8 cellular contexts compared by ENCODE assay signal in genomic region chr15:21656114-21656746, GRCh38.
DNase-seq lines count a peak whose midpoint lies in the region; ATAC-seq and TF ChIP-seq lines count a peak whose summit lies in the region.
"Not testable (repeated sequence)": the region's sequence is repeated elsewhere in the genome, so short reads cannot be mapped to it uniquely, and the experiment has no call there.

No MANE protein-coding gene starts in this region.

- not testable (repeated sequence) for DNase-seq in CD8-positive, alpha-beta T cell; T-cell; naive thymus-derived CD4-positive, alpha-beta T cell

- not testable (repeated sequence) for H3K27ac Mint-ChIP-seq in CD8-positive, alpha-beta T cell; activated T-helper 17 cell treated with anti-CD3 and anti-CD28 coated beads, Interleukin-2, amount 50 U/mL, for 72 hours
- H3K27ac Mint-ChIP-seq in T-cell, result peak overlapping the region in 1 of 2 donors; percentile 64
- peak overlapping the region in 1 of 9 donors; percentile 39 for H3K27ac Mint-ChIP-seq in naive thymus-derived CD4-positive, alpha-beta T cell

- not testable (repeated sequence) for H3K27me3 Mint-ChIP-seq in CD8-positive, alpha-beta T cell (ENCODE audit: low read depth); T-cell; activated T-helper 17 cell treated with anti-CD3 and anti-CD28 coated beads, Interleukin-2, amount 50 U/mL, for 72 hours; naive thymus-derived CD4-positive, alpha-beta T cell

- not testable (repeated sequence) for H3K4me1 Mint-ChIP-seq in CD8-positive, alpha-beta T cell (ENCODE audit: low read depth); T-cell; activated T-helper 17 cell treated with anti-CD3 and anti-CD28 coated beads, Interleukin-2, amount 50 U/mL, for 72 hours; naive thymus-derived CD4-positive, alpha-beta T cell

- not testable (repeated sequence) for H3K36me3 Mint-ChIP-seq in CD8-positive, alpha-beta T cell; T-cell; activated T-helper 17 cell treated with anti-CD3 and anti-CD28 coated beads, Interleukin-2, amount 50 U/mL, for 72 hours (ENCODE audit: low read depth); naive thymus-derived CD4-positive, alpha-beta T cell

- not testable (repeated sequence) for TF ChIP-seq CTCF in CD8-positive, alpha-beta T cell (IDR thresholded peaks at IDR 0.05)

- H3K9me3 Mint-ChIP-seq in CD8-positive, alpha-beta T cell; T-cell; activated T-helper 17 cell treated with anti-CD3 and anti-CD28 coated beads, Interleukin-2, amount 50 U/mL, for 72 hours; naive thymus-derived CD4-positive, alpha-beta T cell: not testable (repeated sequence)

- CTCF ChIA-PET in CD8-positive, alpha-beta T cell (lab: Charles Lee); T-cell (lab: Charles Lee); naive thymus-derived CD4-positive, alpha-beta T cell (lab: Charles Lee): not testable (repeated sequence)

- H3K4me3 Mint-ChIP-seq in CD8-positive, alpha-beta T cell; activated T-helper 17 cell treated with anti-CD3 and anti-CD28 coated beads, Interleukin-2, amount 50 U/mL, for 72 hours: not testable (repeated sequence)
- peak overlapping the region; percentile 22 to 51 (median 36) for H3K4me3 Mint-ChIP-seq in T-cell
- H3K4me3 Mint-ChIP-seq in naive thymus-derived CD4-positive, alpha-beta T cell, result peak overlapping the region in 4 of 10 donors; percentile 13 to 63 (median 34)

- not testable (repeated sequence) for H3K9me3 ChIP-seq in CD8-positive, alpha-beta T cell (ENCODE audit: low read length); naive thymus-derived CD4-positive, alpha-beta T cell (ENCODE audit: control insufficient read depth in 2 of 3, low read length in 3 of 3)

- ATAC-seq in CD8-positive, alpha-beta T cell, result peak; percentile 40
- ATAC-seq in GM18909 (IDR thresholded peaks at IDR 0.05; ENCODE audit: poor library complexity, unreplicated experiment), result peak; percentile 54
- peak; percentile 25 for ATAC-seq in GM21360 (IDR thresholded peaks at IDR 0.05; ENCODE audit: unreplicated experiment)
- peak; percentile 33 for ATAC-seq in HG02678 (IDR thresholded peaks at IDR 0.05; ENCODE audit: unreplicated experiment)
- peak; percentile 43 for ATAC-seq in HG03159 (IDR thresholded peaks at IDR 0.05; ENCODE audit: unreplicated experiment)
- ATAC-seq in T-cell (replicated peaks in 1 of 4), result peak; percentile 76 to 83 (median 82)
- peak; percentile 52 for ATAC-seq in activated T-helper 17 cell treated with anti-CD3 and anti-CD28 coated beads, Interleukin-2, amount 50 U/mL, for 72 hours (replicated peaks)
- ATAC-seq in naive thymus-derived CD4-positive, alpha-beta T cell, result peak; percentile 74

- POLR2A ChIA-PET in CD8-positive, alpha-beta T cell (lab: Charles Lee); T-cell (lab: Charles Lee); naive thymus-derived CD4-positive, alpha-beta T cell (lab: Charles Lee): not testable (repeated sequence)

- not testable (repeated sequence) for H3K4me1 ChIP-seq in CD8-positive, alpha-beta T cell (ENCODE audit: insufficient read depth, low read length); naive thymus-derived CD4-positive, alpha-beta T cell (ENCODE audit: control insufficient read depth in 2 of 2, insufficient read depth in 2 of 2, low read length in 2 of 2)

- intact Hi-C loops in CD8-positive, alpha-beta T cell (cut with DNase I, micrococcal nuclease); naive thymus-derived CD4-positive, alpha-beta T cell (cut with micrococcal nuclease): not testable (repeated sequence)

- H3K27me3 ChIP-seq in CD8-positive, alpha-beta T cell (ENCODE audit: insufficient read depth, low read length); naive thymus-derived CD4-positive, alpha-beta T cell (ENCODE audit: control insufficient read depth in 2 of 2, insufficient read depth in 2 of 2, low read length in 2 of 2): not testable (repeated sequence)

- not testable (repeated sequence) for H3K27ac ChIP-seq in CD8-positive, alpha-beta T cell (ENCODE audit: low read depth, low read length); naive thymus-derived CD4-positive, alpha-beta T cell (ENCODE audit: low read depth, low read length)

- not testable (repeated sequence) for H3K36me3 ChIP-seq in CD8-positive, alpha-beta T cell (ENCODE audit: insufficient read depth, low read length); naive thymus-derived CD4-positive, alpha-beta T cell (ENCODE audit: control insufficient read depth in 2 of 3, insufficient read depth in 3 of 3, low read length in 3 of 3)

- H3K4me3 ChIP-seq in CD8-positive, alpha-beta T cell (ENCODE audit: low read depth, low read length); naive thymus-derived CD4-positive, alpha-beta T cell (ENCODE audit: low read length): not testable (repeated sequence)

Comparison
In these comparisons a context has a peak if more than half of its experiments do, and no peak if none do; other contexts are left out.
1. ATAC-seq: peak in every context shown above with its lines; median percentile 82 in T-cell; 74 in naive thymus-derived CD4-positive, alpha-beta T cell; 54 in GM18909; 52 in activated T-helper 17 cell treated with anti-CD3 and anti-CD28 coated beads, Interleukin-2, amount 50 U/mL, for 72 hours; 43 in HG03159; 40 in CD8-positive, alpha-beta T cell; 33 in HG02678; 25 in GM21360.